10 cellular contexts compared by ENCODE assay signal in genomic region chr4:142883433-142883832, GRCh38. TPM values are rescaled to one million over a fixed set of nuclear protein-coding genes. Genes with fewer than 3 reads are reported as not detected.
A peak's percentile ranks its signal among the peaks of the same experiment; 100 is the strongest.
DNase-seq lines count a peak whose midpoint lies in the region; FAIRE-seq and TF ChIP-seq lines count a peak whose summit lies in the region.
"Had no signal": no experiment of that assay in that cellular context is flagged by ENCODE, and none has a peak within 500 bp of the region (broad histone marks: within the 10 kb centered on the region; RNA-seq: fewer than 3 reads in every experiment).

No MANE protein-coding gene starts in this region.

- H3K4me3 Mint-ChIP-seq in nephron: no peak overlapping the region
- H3K4me3 Mint-ChIP-seq: activated naive CD8-positive, alpha-beta T cell; memory B cell had no signal

- TF ChIP-seq CTCF in GM10248 (IDR thresholded peaks at IDR 0.05; ENCODE audit: control extremely low read depth, extremely low read depth, low read depth, missing control alignments) (peak; percentile 5), bronchial epithelial cell (IDR thresholded peaks at IDR 0.05; ENCODE audit: insufficient read depth, low read length, severe bottlenecking) (peak; percentile 6), nephron (IDR thresholded peaks at IDR 0.05; ENCODE audit: unreplicated experiment in 3 of 3) (peak in 2 of 3 experiments; percentile 12 to 43)

- H3K27me3 ChIP-seq in bronchial epithelial cell (ENCODE audit: control insufficient read depth, insufficient read depth, low read length): no peaks in the 10 kb centered on the region

- H3K36me3 Mint-ChIP-seq in nephron (ENCODE audit: low read depth): no peaks in the 10 kb centered on the region
- H3K36me3 Mint-ChIP-seq: activated naive CD8-positive, alpha-beta T cell; memory B cell had no signal

- H3K36me3 ChIP-seq in bronchial epithelial cell (ENCODE audit: control insufficient read depth, insufficient read depth, low read length): no peaks in the 10 kb centered on the region

- no peak overlapping the region for H3K27ac Mint-ChIP-seq in nephron
- H3K27ac Mint-ChIP-seq: activated naive CD8-positive, alpha-beta T cell; memory B cell had no signal

- FAIRE-seq in bronchial epithelial cell (lab: Jason Lieb, UNC): no peak

- CTCF ChIA-PET in GM10248 (lab: Yijun Ruan, JAX): interaction anchor here (1.0 to 1.7 kb wide), 3 partner anchors 17 to 142 kb away, joined by 3 to 4 read pairs (median 3); no protein-coding TSS in a partner anchor

- no peaks in the 10 kb centered on the region for H3K4me1 Mint-ChIP-seq in nephron
- H3K4me1 Mint-ChIP-seq: memory B cell had no signal

- peaks cover 2% of the 10 kb centered on the region for H3K9me3 Mint-ChIP-seq in nephron
- H3K9me3 Mint-ChIP-seq: memory B cell had no signal

- H3K27me3 Mint-ChIP-seq in nephron (ENCODE audit: low read depth): no peaks in the 10 kb centered on the region
- H3K27me3 Mint-ChIP-seq: activated naive CD8-positive, alpha-beta T cell; memory B cell had no signal

- in situ Hi-C loops in KBM-7 (cut with MboI; ENCODE audit: low pct_unique_long_range_greater_than_20kb, low sequenced_read_pairs): no loop called here

- DNase-seq in GM10248 (ENCODE audit: extremely low spot score): no peak
- DNase-seq in KBM-7: peak; percentile 27
- peak; percentile 18 for DNase-seq in bronchial epithelial cell (ENCODE audit: low read depth)
- DNase-seq in SKM-1 (lab: John Stamatoyannopoulos, UW; ENCODE audit: unreplicated experiment): no peak
- no peak for DNase-seq in NCI-H2081 treated with DMSO at 0.1 percent for 48 hours (lab: John Stamatoyannopoulos, UW)
- DNase-seq in epidermal melanocyte (ENCODE audit: insufficient read length, low spot score): no peak

- no peak overlapping the region for H3K4me3 ChIP-seq in bronchial epithelial cell (ENCODE audit: low read depth, low read length)
- H3K4me3 ChIP-seq: SK-N-MC had no signal

- POLR2A ChIA-PET in GM10248 (lab: Yijun Ruan, JAX): no interaction called here

RNA-seq across cellular contexts. Expression of gene INPP4B, which starts 37.3 kb away (rescaled TPM):
- 63.2 and 74.8 TPM in 2 replicates for total RNA-seq in bronchial epithelial cell

Comparison
In these comparisons a context has a peak if more than half of its experiments do, and no peak if none do; other contexts are left out.
1. DNase-seq: peak in KBM-7 (single experiment) and bronchial epithelial cell (single experiment); none in GM10248 (single experiment), SKM-1 (single experiment), NCI-H2081 treated with DMSO at 0.1 percent for 48 hours (single experiment) and epidermal melanocyte (single experiment).
2. Peak in every context shown above with its lines, with median percentiles within 50 percentile points of each other: CTCF ChIP-seq.